1 cellular context compared by ENCODE assay signal in genomic region chr9:127388037-127388855, GRCh38.
TF ChIP-seq lines count a peak whose summit lies in the region.

No MANE protein-coding gene starts in this region.

TF ChIP-seq in GM12878, 131 proteins besides CTCF, POLR2A, EP300 and RAD21 (continued from another document and continues in another):
- 0 out of 2 replicates have a peak, but pooled peaks have one; percentile 11 for TF ChIP-seq SMC3 (IDR thresholded peaks at IDR 0.05; ENCODE audit: borderline replicate concordance, low read length)
- TF ChIP-seq SIN3A (IDR thresholded peaks at IDR 0.05; ENCODE audit: low read depth, low read length), result no peak
- no peak for TF ChIP-seq YY1 (IDR thresholded peaks at IDR 0.05; ENCODE audit: low read depth, low read length)
- TF ChIP-seq MTA3 (IDR thresholded peaks at IDR 0.05; ENCODE audit: borderline replicate concordance, low read length), result peak; percentile 80; the same call in 1 of the 2 replicates
- no peak for TF ChIP-seq SPI1 (IDR thresholded peaks at IDR 0.05; ENCODE audit: borderline replicate concordance, insufficient read depth, low read depth, low read length)
- TF ChIP-seq ESRRA (IDR thresholded peaks at IDR 0.05; ENCODE audit: low read length), result no peak
- no peak for TF ChIP-seq NKRF (conservative IDR thresholded peaks at IDR 0.05)
- TF ChIP-seq ETV6 (conservative IDR thresholded peaks at IDR 0.05 in 1 of 2, IDR thresholded peaks at IDR 0.05 in 1 of 2; ENCODE audit: borderline replicate concordance in 1 of 2, low read depth in 1 of 2), result peak in 1 of 2 experiments; percentile 32; a peak in 1 of 4 replicates
- peak; percentile 97 for TF ChIP-seq MLLT1 (IDR thresholded peaks at IDR 0.05)
- peak; percentile 89 for TF ChIP-seq PKNOX1 (IDR thresholded peaks at IDR 0.05)
- no peak for TF ChIP-seq SUZ12 (IDR thresholded peaks at IDR 0.05; ENCODE audit: unreplicated experiment)
- no peak for TF ChIP-seq CHD4 (IDR thresholded peaks at IDR 0.05)
- TF ChIP-seq CREB1 (IDR thresholded peaks at IDR 0.05; ENCODE audit: low read depth), result peak; percentile 83
- TF ChIP-seq JUND (IDR thresholded peaks at IDR 0.05; ENCODE audit: low read depth, low read length), result peak; percentile 51; the same call in 1 of the 2 replicates
- TF ChIP-seq ZNF592 (IDR thresholded peaks at IDR 0.05), result no peak
- TF ChIP-seq ZSCAN29 (IDR thresholded peaks at IDR 0.05), result no peak
- TF ChIP-seq TCF7 (IDR thresholded peaks at IDR 0.05; ENCODE audit: borderline replicate concordance), result peak; percentile 100
- TF ChIP-seq SREBF1 (IDR thresholded peaks at IDR 0.05; ENCODE audit: low read length), result no peak
- peak; percentile 81 for TF ChIP-seq DPF2 (IDR thresholded peaks at IDR 0.05)
- TF ChIP-seq HDAC6 (IDR thresholded peaks at IDR 0.05; ENCODE audit: unreplicated experiment), result no peak
- peak; percentile 88 for TF ChIP-seq PAX5 (IDR thresholded peaks at IDR 0.05; ENCODE audit: borderline replicate concordance, low read depth, low read length)
- no peak for TF ChIP-seq BRCA1 (IDR thresholded peaks at IDR 0.05; ENCODE audit: low read depth, low read length)
- peak; percentile 79 for TF ChIP-seq ZNF384 (IDR thresholded peaks at IDR 0.05; ENCODE audit: borderline replicate concordance, low read depth, low read length)
- peak; percentile 92 for TF ChIP-seq MEF2B (IDR thresholded peaks at IDR 0.05; ENCODE audit: partially characterized antibody, poor library complexity, severe bottlenecking)
- TF ChIP-seq SREBF2 (IDR thresholded peaks at IDR 0.05; ENCODE audit: low read length), result no peak
- no peak for TF ChIP-seq NFXL1 (IDR thresholded peaks at IDR 0.05; ENCODE audit: borderline replicate concordance)
- TF ChIP-seq PRDM15 (CRISPR knock-in tag; IDR thresholded peaks at IDR 0.05), result no peak
- TF ChIP-seq NBN (IDR thresholded peaks at IDR 0.05), result peak; percentile 96
- no peak for TF ChIP-seq USF1 (IDR thresholded peaks at IDR 0.05; ENCODE audit: borderline replicate concordance, extremely low read length, insufficient read depth, low read depth, low read length)
- TF ChIP-seq BMI1 (IDR thresholded peaks at IDR 0.05; ENCODE audit: borderline replicate concordance), result 0 out of 2 replicates have a peak, but pooled peaks have one; percentile 22
- TF ChIP-seq POLR2AphosphoS2 (IDR thresholded peaks at IDR 0.05; ENCODE audit: low read depth, low read length), result no peak
- TF ChIP-seq IRF5 (IDR thresholded peaks at IDR 0.05; ENCODE audit: borderline replicate concordance), result no peak; the same call in 1 of the 2 replicates
- TF ChIP-seq PBX3 (IDR thresholded peaks at IDR 0.05; ENCODE audit: insufficient replicate concordance, low read depth, low read length), result no peak
- peak; percentile 94 for TF ChIP-seq MTA2 (IDR thresholded peaks at IDR 0.05; ENCODE audit: low read depth)
- no peak for TF ChIP-seq RBBP5 (conservative IDR thresholded peaks at IDR 0.05)
- peak; percentile 85; the same call in 1 of the 2 replicates for TF ChIP-seq RCOR1 (conservative IDR thresholded peaks at IDR 0.05; ENCODE audit: low read depth, low read length)
- no peak for TF ChIP-seq ZNF622 (IDR thresholded peaks at IDR 0.05)
- no peak for TF ChIP-seq MYB (IDR thresholded peaks at IDR 0.05; ENCODE audit: borderline replicate concordance, low read depth, low read length)
- TF ChIP-seq FOXM1 (IDR thresholded peaks at IDR 0.05; ENCODE audit: low read depth, low read length), result peak; percentile 96
- TF ChIP-seq MAX (IDR thresholded peaks at IDR 0.05; ENCODE audit: low read depth, low read length), result no peak
- peak; percentile 86; the same call in 2 of the 3 replicates for TF ChIP-seq POU2F2 (IDR thresholded peaks at IDR 0.05; ENCODE audit: borderline replicate concordance, low read depth, low read length)
- peak; percentile 67; the same call in 1 of the 2 replicates for TF ChIP-seq CHD2 (IDR thresholded peaks at IDR 0.05; ENCODE audit: borderline replicate concordance, low read depth, low read length)
- no peak for TF ChIP-seq MYC (IDR thresholded peaks at IDR 0.05; ENCODE audit: insufficient read depth, insufficient read length, insufficient replicate concordance, low read length, severe bottlenecking)
- peak; percentile 40 for TF ChIP-seq GABPA (IDR thresholded peaks at IDR 0.05; ENCODE audit: low read depth)
- no peak for TF ChIP-seq NRF1 (conservative IDR thresholded peaks at IDR 0.05; ENCODE audit: low read depth, low read length)
- no peak for TF ChIP-seq HDGF (IDR thresholded peaks at IDR 0.05)
- no peak for TF ChIP-seq E2F4 (IDR thresholded peaks at IDR 0.05; ENCODE audit: low read depth, low read length)
- TF ChIP-seq TAF1 (IDR thresholded peaks at IDR 0.05; ENCODE audit: borderline replicate concordance, low read depth, low read length), result no peak
- no peak for TF ChIP-seq EZH2 (IDR thresholded peaks at IDR 0.05; ENCODE audit: borderline replicate concordance, control insufficient read depth, low read depth, low read length)
